ENCODE assay signal across 22 cellular contexts in genomic region chr1:17791055-17791390, GRCh38. TPM values are rescaled to one million over a fixed set of nuclear protein-coding genes. Genes with fewer than 3 reads are reported as not detected.
"Had no signal": no experiment of that assay in that cellular context is flagged by ENCODE, and none has a peak within 500 bp of the region (broad histone marks: within the 10 kb centered on the region; RNA-seq: fewer than 3 reads in every experiment).

No MANE protein-coding gene starts in this region.

- H3K27ac ChIP-seq: colonic mucosa, hepatocyte, right atrium auricular region, sigmoid colon, stomach, thoracic aorta, transverse colon had no signal

- H3K36me3 ChIP-seq: colonic mucosa, right atrium auricular region, sigmoid colon, stomach, thoracic aorta, transverse colon had no signal

- H3K36me3 Mint-ChIP-seq: naive thymus-derived CD8-positive, alpha-beta T cell had no signal

- H3K4me1 Mint-ChIP-seq: naive thymus-derived CD8-positive, alpha-beta T cell had no signal

- H3K4me3 Mint-ChIP-seq: naive thymus-derived CD8-positive, alpha-beta T cell had no signal

- H3K9me3 ChIP-seq: colonic mucosa, right atrium auricular region, sigmoid colon, stomach, thoracic aorta, transverse colon had no signal

- H3K27me3 ChIP-seq: colonic mucosa, hepatocyte, right atrium auricular region, transverse colon had no signal

- ATAC-seq: left colon; left ventricle myocardium superior; naive thymus-derived CD8-positive, alpha-beta T cell had no signal

- H3K27ac Mint-ChIP-seq: naive thymus-derived CD8-positive, alpha-beta T cell had no signal

- H3K4me1 ChIP-seq: right atrium auricular region, stomach had no signal

- H3K4me3 ChIP-seq: colonic mucosa, hepatocyte, right atrium auricular region, sigmoid colon, stomach, thoracic aorta, transverse colon had no signal

- DNase-seq: colonic mucosa; effector CD8-positive, alpha-beta T cell; foreskin melanocyte; left colon; left ventricle myocardium superior; mesendoderm; naive thymus-derived CD8-positive, alpha-beta T cell; sigmoid colon; small intestine; stimulated activated CD4-positive, alpha-beta T cell treated with anti-CD3 and anti-CD28 coated beads, Interleukin-12 subunit alpha, Interleukin-12 subunit beta, amount 100 ng/mL, for 4 hours; stimulated activated naive CD4-positive, alpha-beta T cell; stomach; substantia nigra; transverse colon had no signal

RNA-seq across cellular contexts. Expression of gene ACTL8, which starts 35.9 kb away (rescaled TPM):
- total RNA-seq: dermis microvascular lymphatic vessel endothelial cell; hepatocyte; left ventricle myocardium superior; lung microvascular endothelial cell; mononuclear cell; naive thymus-derived CD8-positive, alpha-beta T cell; osteocyte; right atrium auricular region; sigmoid colon; stomach; thoracic aorta; transverse colon; ureter had no signal
